ENCODE assay signal across 15 cellular contexts in the genomic region with DNA sequence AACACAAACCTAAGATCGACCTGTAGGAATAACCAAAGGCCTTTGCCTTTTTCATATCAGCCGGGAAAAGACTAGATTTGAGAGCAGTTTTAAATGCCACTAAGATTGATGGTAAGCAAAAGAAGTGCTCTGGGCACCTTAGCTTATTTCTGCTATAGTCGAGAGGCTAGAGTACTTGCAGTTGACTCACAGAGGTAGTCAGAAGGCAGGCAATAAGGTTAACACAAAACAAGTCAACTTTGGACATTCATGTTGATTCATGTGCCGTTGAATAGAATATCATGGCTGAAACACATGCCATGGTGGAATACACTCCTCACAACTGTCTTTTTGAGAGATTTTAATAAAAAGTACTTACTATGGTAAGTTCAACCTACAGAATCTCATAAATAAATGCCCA.
A peak's percentile ranks its signal among the peaks of the same experiment; 100 is the strongest.
DNase-seq lines count a peak whose midpoint lies in the region; ATAC-seq, FAIRE-seq and TF ChIP-seq lines count a peak whose summit lies in the region.
"Had no signal": no experiment of that assay in that cellular context is flagged by ENCODE, and none has a peak within 500 bp of the region (broad histone marks: within the 10 kb centered on the region; RNA-seq: fewer than 3 reads in every experiment).

No MANE protein-coding gene starts in this region.

- TF ChIP-seq EP300 in K562 (IDR thresholded peaks at IDR 0.05; ENCODE audit: low read length): no peak

- H3K36me3 ChIP-seq in OCI-LY3 (replicated peaks; ENCODE audit: low read depth, low read length) (peaks cover 6% of the 10 kb centered on the region), K562 (ENCODE audit: control insufficient read depth, insufficient read depth, low read length) (no peaks in the 10 kb centered on the region), ascending aorta (no peaks in the 10 kb centered on the region)

- FAIRE-seq in GM12892 (lab: Jason Lieb, UNC) (peak; percentile 24), K562 (lab: Jason Lieb, UNC) (no peak)
- FAIRE-seq: A204.1, GM12891 had no signal

- H3K4me3 ChIP-seq in OCI-LY3 (ENCODE audit: low read length) (no peak overlapping the region), K562 (no peak overlapping the region), ascending aorta (no peak overlapping the region)

- TF ChIP-seq CTCF in OCI-LY3 (IDR thresholded peaks at IDR 0.05; ENCODE audit: low read depth, low read length): no peak
- TF ChIP-seq CTCF in K562 (IDR thresholded peaks at IDR 0.05 in 2 of 3, conservative IDR thresholded peaks at IDR 0.05 in 1 of 3; ENCODE audit: insufficient read depth in 2 of 3, low read depth in 1 of 3, low read length in 3 of 3): no peak
- no peak for TF ChIP-seq CTCF in ascending aorta (IDR thresholded peaks at IDR 0.05)

- H3K4me1 ChIP-seq in OCI-LY3 (ENCODE audit: low read length) (peaks cover 49% of the 10 kb centered on the region), K562 (replicated peaks in 1 of 2; ENCODE audit: control insufficient read depth in 2 of 2, insufficient read depth in 2 of 2, low read length in 2 of 2) (no peaks in the 10 kb centered on the region), ascending aorta (no peaks in the 10 kb centered on the region)

- ATAC-seq in K562 (no peak), esophagus mucosa (peak; percentile 50), HG03354 (IDR thresholded peaks at IDR 0.05; ENCODE audit: poor library complexity, severe bottlenecking, unreplicated experiment) (no peak)

- POLR2A ChIA-PET in K562 (lab: Yijun Ruan, JAX): no interaction called here

- intact Hi-C loops in K562 (cut with micrococcal nuclease) (no loop called here), ascending aorta (cut with DNase I) (no loop called here)

- H4K20me1 ChIP-seq in OCI-LY3 (ENCODE audit: insufficient read depth, low read length): no peaks in the 10 kb centered on the region
- no peaks in the 10 kb centered on the region for H4K20me1 ChIP-seq in K562 (replicated peaks; ENCODE audit: control insufficient read depth, insufficient read depth, low read length)

- H3K79me2 ChIP-seq in OCI-LY3 (ENCODE audit: low read length): no peaks in the 10 kb centered on the region
- H3K79me2 ChIP-seq in K562 (ENCODE audit: control insufficient read depth, insufficient read depth, low read length): no peaks in the 10 kb centered on the region

- in situ Hi-C loops in K562 (cut with MboI): no loop called here

- WGBS in K562 (ENCODE audit: insufficient coverage, low coverage, missing lambda C conversion rate): 50% methylated on average over 4 of the region's 4 CpGs

- no peak for TF ChIP-seq RAD21 in K562 (CRISPR knock-in tag; conservative IDR thresholded peaks at IDR 0.05 in 1 of 2, IDR thresholded peaks at IDR 0.05 in 1 of 2)

- peak overlapping the region; percentile 47 for H3K27ac ChIP-seq in OCI-LY3 (ENCODE audit: low read length)
- no peak overlapping the region for H3K27ac ChIP-seq in K562 (ENCODE audit: extremely low read depth, low read depth, low read length)
- H3K27ac ChIP-seq in ascending aorta: no peak overlapping the region

- H3K9me3 ChIP-seq in OCI-LY3 (ENCODE audit: insufficient read depth, low read length) (no peaks in the 10 kb centered on the region), K562 (replicated peaks; ENCODE audit: control insufficient read depth, insufficient read depth, low read depth, low read length) (no peaks in the 10 kb centered on the region), ascending aorta (no peaks in the 10 kb centered on the region)

- TF ChIP-seq POLR2A in GM12892 (IDR thresholded peaks at IDR 0.05; ENCODE audit: low read depth, low read length): no peak
- TF ChIP-seq POLR2A in K562 (conservative IDR thresholded peaks at IDR 0.05): no peak

- H3K9ac ChIP-seq in OCI-LY3 (ENCODE audit: low read length) (no peak overlapping the region), K562 (ENCODE audit: insufficient read depth in 1 of 2, low read depth in 2 of 2, low read length in 2 of 2) (no peak overlapping the region)

- H3K27me3 ChIP-seq in OCI-LY3 (ENCODE audit: low read depth, low read length) (no peaks in the 10 kb centered on the region), K562 (ENCODE audit: control insufficient read depth in 2 of 2, insufficient read depth in 2 of 2, low read length in 2 of 2) (no peaks in the 10 kb centered on the region), ascending aorta (no peaks in the 10 kb centered on the region)

- no TSS peak for BruUV-seq in K562 (replicated peaks; lab: Mats Ljungman, UMichigan)

- CTCF ChIA-PET in K562 (lab: Yijun Ruan, JAX; ENCODE audit: low intra/inter-chr PET ratio): no interaction called here

- H2AFZ ChIP-seq in OCI-LY3 (ENCODE audit: low read depth, low read length) (no peak overlapping the region), K562 (ENCODE audit: low read depth, low read length) (peak overlapping the region; percentile 44; the same call in 1 of the 2 replicates)

- H3K9me1 ChIP-seq in K562 (ENCODE audit: control insufficient read depth, insufficient read depth, low read length): no peaks in the 10 kb centered on the region

- H3K4me2 ChIP-seq in OCI-LY3 (ENCODE audit: low read length) (0 out of 2 replicates have a peak overlapping the region, but pooled peaks have one; percentile 48), K562 (ENCODE audit: insufficient read depth, low read length) (no peak overlapping the region)

- DNase-seq in GM12892 (ENCODE audit: insufficient read length) (no peak), K562 (ENCODE audit: extremely low read depth in 1 of 4, low spot score in 3 of 4) (no peak), ascending aorta (ENCODE audit: low spot score in 2 of 2) (no peak), SIG-M5 treated with dmso at 0.1 percent for 504 hours (lab: John Stamatoyannopoulos, UW; ENCODE audit: unreplicated experiment) (no peak)
- DNase-seq in activated CD8-positive, alpha-beta memory T cell treated with anti-CD3 and anti-CD28 coated beads, Interleukin-2, amount 50 U/mL, for 48 hours: no peak
- DNase-seq: C1 segment of cervical spinal cord; CD4-positive, alpha-beta T cell; DMS79; GOT3; H9 had no signal

TF ChIP-seq in K562, 482 proteins besides CTCF, POLR2A, EP300 and RAD21:
- TF ChIP-seq ARID2 (IDR thresholded peaks at IDR 0.05) (no peak), ZNF197 (CRISPR knock-in tag; IDR thresholded peaks at IDR 0.05; ENCODE audit: low read depth) (no peak), NFYB (IDR thresholded peaks at IDR 0.05; ENCODE audit: extremely low read depth, insufficient read length) (no peak), ZNF347 (CRISPR knock-in tag; IDR thresholded peaks at IDR 0.05; ENCODE audit: low read depth) (no peak), ZC3H4 (CRISPR knock-in tag; IDR thresholded peaks at IDR 0.05; ENCODE audit: borderline replicate concordance) (no peak), EZH2 (IDR thresholded peaks at IDR 0.05; ENCODE audit: borderline replicate concordance, low read depth, low read length) (no peak), SMARCE1 (IDR thresholded peaks at IDR 0.05) (no peak), SMAD2 (IDR thresholded peaks at IDR 0.05; ENCODE audit: low read depth, low read length) (no peak), FOS (IDR thresholded peaks at IDR 0.05; ENCODE audit: extremely low read depth, insufficient read length) (no peak), ZNF785 (CRISPR knock-in tag; IDR thresholded peaks at IDR 0.05) (no peak), FOXJ2 (tag; IDR thresholded peaks at IDR 0.05) (no peak), SP2 (IDR thresholded peaks at IDR 0.05; ENCODE audit: extremely low read depth, low read depth, low read length, poor library complexity, severe bottlenecking) (no peak), HNRNPL (IDR thresholded peaks at IDR 0.05; ENCODE audit: low read depth, low read length) (no peak)
- TF ChIP-seq, protein P1, sequence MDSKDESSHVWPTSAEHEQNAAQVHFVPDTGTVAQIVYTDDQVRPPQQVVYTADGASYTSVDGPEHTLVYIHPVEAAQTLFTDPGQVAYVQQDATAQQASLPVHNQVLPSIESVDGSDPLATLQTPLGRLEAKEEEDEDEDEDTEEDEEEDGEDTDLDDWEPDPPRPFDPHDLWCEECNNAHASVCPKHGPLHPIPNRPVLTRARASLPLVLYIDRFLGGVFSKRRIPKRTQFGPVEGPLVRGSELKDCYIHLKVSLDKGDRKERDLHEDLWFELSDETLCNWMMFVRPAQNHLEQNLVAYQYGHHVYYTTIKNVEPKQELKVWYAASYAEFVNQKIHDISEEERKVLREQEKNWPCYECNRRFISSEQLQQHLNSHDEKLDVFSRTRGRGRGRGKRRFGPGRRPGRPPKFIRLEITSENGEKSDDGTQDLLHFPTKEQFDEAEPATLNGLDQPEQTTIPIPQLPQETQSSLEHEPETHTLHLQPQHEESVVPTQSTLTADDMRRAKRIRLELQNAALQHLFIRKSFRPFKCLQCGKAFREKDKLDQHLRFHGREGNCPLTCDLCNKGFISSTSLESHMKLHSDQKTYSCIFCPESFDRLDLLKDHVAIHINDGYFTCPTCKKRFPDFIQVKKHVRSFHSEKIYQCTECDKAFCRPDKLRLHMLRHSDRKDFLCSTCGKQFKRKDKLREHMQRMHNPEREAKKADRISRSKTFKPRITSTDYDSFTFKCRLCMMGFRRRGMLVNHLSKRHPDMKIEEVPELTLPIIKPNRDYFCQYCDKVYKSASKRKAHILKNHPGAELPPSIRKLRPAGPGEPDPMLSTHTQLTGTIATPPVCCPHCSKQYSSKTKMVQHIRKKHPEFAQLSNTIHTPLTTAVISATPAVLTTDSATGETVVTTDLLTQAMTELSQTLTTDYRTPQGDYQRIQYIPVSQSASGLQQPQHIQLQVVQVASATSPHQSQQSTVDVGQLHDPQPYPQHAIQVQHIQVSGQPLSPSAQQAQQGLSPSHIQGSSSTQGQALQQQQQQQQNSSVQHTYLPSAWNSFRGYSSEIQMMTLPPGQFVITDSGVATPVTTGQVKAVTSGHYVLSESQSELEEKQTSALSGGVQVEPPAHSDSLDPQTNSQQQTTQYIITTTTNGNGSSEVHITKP (IDR thresholded peaks at IDR 0.05; ENCODE audit: partially characterized antibody): no peak
TF ChIP-seq in K562: peak in this region for 0.
